In the genomic region with DNA sequence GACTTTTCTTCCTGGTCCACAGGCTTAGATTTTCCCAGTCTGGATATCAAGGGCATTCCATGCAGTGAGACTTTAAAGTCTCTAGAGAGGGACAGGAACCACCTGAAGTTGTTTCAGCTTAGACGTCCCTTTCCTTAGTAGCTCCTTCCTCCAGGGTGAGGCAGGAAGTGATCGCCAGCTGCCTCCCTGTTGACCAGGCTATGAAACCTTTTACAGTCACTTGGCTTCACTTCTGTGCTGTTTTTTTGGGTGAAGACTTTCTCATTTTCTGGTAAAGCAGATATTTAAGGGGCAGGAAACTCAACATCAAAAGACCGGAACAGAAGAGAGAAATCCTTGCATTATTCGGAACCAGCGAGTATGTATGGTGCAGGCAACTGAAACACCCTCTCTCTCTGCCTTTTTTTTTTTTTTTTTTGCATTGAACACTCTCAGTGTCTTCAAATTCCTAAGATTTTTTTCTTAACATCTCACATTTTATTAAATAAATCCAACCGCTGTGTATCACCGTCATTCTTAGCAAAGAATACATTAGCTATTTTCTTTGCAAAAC, we compare ENCODE assay signal across 1 cellular context.
TF ChIP-seq lines count a peak whose summit lies in the region.

No MANE protein-coding gene starts in this region.

TF ChIP-seq in K562, 482 proteins besides CTCF, POLR2A, EP300 and RAD21 (continued from another document):
- TF ChIP-seq, protein P1, sequence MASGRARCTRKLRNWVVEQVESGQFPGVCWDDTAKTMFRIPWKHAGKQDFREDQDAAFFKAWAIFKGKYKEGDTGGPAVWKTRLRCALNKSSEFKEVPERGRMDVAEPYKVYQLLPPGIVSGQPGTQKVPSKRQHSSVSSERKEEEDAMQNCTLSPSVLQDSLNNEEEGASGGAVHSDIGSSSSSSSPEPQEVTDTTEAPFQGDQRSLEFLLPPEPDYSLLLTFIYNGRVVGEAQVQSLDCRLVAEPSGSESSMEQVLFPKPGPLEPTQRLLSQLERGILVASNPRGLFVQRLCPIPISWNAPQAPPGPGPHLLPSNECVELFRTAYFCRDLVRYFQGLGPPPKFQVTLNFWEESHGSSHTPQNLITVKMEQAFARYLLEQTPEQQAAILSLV (tag; IDR thresholded peaks at IDR 0.05): no peak
- TF ChIP-seq, protein P2, sequence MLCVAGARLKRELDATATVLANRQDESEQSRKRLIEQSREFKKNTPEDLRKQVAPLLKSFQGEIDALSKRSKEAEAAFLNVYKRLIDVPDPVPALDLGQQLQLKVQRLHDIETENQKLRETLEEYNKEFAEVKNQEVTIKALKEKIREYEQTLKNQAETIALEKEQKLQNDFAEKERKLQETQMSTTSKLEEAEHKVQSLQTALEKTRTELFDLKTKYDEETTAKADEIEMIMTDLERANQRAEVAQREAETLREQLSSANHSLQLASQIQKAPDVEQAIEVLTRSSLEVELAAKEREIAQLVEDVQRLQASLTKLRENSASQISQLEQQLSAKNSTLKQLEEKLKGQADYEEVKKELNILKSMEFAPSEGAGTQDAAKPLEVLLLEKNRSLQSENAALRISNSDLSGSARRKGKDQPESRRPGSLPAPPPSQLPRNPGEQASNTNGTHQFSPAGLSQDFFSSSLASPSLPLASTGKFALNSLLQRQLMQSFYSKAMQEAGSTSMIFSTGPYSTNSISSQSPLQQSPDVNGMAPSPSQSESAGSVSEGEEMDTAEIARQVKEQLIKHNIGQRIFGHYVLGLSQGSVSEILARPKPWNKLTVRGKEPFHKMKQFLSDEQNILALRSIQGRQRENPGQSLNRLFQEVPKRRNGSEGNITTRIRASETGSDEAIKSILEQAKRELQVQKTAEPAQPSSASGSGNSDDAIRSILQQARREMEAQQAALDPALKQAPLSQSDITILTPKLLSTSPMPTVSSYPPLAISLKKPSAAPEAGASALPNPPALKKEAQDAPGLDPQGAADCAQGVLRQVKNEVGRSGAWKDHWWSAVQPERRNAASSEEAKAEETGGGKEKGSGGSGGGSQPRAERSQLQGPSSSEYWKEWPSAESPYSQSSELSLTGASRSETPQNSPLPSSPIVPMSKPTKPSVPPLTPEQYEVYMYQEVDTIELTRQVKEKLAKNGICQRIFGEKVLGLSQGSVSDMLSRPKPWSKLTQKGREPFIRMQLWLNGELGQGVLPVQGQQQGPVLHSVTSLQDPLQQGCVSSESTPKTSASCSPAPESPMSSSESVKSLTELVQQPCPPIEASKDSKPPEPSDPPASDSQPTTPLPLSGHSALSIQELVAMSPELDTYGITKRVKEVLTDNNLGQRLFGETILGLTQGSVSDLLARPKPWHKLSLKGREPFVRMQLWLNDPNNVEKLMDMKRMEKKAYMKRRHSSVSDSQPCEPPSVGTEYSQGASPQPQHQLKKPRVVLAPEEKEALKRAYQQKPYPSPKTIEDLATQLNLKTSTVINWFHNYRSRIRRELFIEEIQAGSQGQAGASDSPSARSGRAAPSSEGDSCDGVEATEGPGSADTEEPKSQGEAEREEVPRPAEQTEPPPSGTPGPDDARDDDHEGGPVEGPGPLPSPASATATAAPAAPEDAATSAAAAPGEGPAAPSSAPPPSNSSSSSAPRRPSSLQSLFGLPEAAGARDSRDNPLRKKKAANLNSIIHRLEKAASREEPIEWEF (CRISPR knock-in tag; IDR thresholded peaks at IDR 0.05): 0 out of 2 replicates have a peak, but pooled peaks have one; percentile 36
- TF ChIP-seq CBX2 (IDR thresholded peaks at IDR 0.05; ENCODE audit: insufficient read depth, low read length, poor library complexity, severe bottlenecking) (no peak), ZNF77 (CRISPR knock-in tag; IDR thresholded peaks at IDR 0.05) (no peak), ZNF76 (CRISPR knock-in tag; IDR thresholded peaks at IDR 0.05; ENCODE audit: borderline replicate concordance) (0 out of 2 replicates have a peak, but pooled peaks have one; percentile 22), ZNF146 (CRISPR knock-in tag; IDR thresholded peaks at IDR 0.05; ENCODE audit: unreplicated experiment) (peak; percentile 4)
- TF ChIP-seq, protein P3, sequence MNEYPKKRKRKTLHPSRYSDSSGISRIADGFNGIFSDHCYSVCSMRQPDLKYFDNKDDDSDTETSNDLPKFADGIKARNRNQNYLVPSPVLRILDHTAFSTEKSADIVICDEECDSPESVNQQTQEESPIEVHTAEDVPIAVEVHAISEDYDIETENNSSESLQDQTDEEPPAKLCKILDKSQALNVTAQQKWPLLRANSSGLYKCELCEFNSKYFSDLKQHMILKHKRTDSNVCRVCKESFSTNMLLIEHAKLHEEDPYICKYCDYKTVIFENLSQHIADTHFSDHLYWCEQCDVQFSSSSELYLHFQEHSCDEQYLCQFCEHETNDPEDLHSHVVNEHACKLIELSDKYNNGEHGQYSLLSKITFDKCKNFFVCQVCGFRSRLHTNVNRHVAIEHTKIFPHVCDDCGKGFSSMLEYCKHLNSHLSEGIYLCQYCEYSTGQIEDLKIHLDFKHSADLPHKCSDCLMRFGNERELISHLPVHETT (CRISPR knock-in tag; conservative IDR thresholded peaks at IDR 0.05 in 1 of 2, IDR thresholded peaks at IDR 0.05 in 1 of 2): no peak
- TF ChIP-seq, protein P4, sequence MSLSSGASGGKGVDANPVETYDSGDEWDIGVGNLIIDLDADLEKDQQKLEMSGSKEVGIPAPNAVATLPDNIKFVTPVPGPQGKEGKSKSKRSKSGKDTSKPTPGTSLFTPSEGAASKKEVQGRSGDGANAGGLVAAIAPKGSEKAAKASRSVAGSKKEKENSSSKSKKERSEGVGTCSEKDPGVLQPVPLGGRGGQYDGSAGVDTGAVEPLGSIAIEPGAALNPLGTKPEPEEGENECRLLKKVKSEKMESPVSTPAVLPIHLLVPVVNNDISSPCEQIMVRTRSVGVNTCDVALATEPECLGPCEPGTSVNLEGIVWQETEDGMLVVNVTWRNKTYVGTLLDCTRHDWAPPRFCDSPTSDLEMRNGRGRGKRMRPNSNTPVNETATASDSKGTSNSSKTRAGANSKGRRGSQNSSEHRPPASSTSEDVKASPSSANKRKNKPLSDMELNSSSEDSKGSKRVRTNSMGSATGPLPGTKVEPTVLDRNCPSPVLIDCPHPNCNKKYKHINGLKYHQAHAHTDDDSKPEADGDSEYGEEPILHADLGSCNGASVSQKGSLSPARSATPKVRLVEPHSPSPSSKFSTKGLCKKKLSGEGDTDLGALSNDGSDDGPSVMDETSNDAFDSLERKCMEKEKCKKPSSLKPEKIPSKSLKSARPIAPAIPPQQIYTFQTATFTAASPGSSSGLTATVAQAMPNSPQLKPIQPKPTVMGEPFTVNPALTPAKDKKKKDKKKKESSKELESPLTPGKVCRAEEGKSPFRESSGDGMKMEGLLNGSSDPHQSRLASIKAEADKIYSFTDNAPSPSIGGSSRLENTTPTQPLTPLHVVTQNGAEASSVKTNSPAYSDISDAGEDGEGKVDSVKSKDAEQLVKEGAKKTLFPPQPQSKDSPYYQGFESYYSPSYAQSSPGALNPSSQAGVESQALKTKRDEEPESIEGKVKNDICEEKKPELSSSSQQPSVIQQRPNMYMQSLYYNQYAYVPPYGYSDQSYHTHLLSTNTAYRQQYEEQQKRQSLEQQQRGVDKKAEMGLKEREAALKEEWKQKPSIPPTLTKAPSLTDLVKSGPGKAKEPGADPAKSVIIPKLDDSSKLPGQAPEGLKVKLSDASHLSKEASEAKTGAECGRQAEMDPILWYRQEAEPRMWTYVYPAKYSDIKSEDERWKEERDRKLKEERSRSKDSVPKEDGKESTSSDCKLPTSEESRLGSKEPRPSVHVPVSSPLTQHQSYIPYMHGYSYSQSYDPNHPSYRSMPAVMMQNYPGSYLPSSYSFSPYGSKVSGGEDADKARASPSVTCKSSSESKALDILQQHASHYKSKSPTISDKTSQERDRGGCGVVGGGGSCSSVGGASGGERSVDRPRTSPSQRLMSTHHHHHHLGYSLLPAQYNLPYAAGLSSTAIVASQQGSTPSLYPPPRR (CRISPR knock-in tag; IDR thresholded peaks at IDR 0.05; ENCODE audit: borderline replicate concordance): no peak
